10 cellular contexts compared by ENCODE assay signal in the genomic region with DNA sequence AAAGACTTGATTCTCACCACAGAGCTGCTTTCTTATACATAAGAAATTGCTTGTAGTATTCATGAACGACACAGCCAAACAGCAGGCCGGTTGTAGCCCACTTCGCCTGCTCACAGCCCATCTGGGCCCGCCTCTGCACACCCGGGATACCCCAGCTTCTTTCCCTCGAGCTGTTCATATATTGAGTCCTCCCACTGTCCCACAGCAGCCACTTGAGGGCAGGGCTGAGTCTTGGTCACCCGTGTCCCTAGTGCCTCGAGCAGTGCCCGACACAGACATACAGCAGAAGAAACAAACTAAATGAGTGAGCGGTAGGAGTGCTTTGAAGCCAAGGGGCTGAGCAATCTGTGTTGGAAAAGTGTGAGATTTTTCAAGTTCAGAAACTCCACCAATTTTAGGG.
DNase-seq lines count a peak whose midpoint lies in the region; ATAC-seq, FAIRE-seq and TF ChIP-seq lines count a peak whose summit lies in the region.
"Had no signal": no experiment of that assay in that cellular context is flagged by ENCODE, and none has a peak within 500 bp of the region (broad histone marks: within the 10 kb centered on the region; RNA-seq: fewer than 3 reads in every experiment).

No MANE protein-coding gene starts in this region.

- no peak overlapping the region for H3K4me3 ChIP-seq in AG04449 (ENCODE audit: low read depth, low read length)
- H3K4me3 ChIP-seq in HepG2 (replicated peaks in 1 of 3; ENCODE audit: insufficient read depth in 1 of 3, low read depth in 2 of 3, low read length in 3 of 3) = no peak overlapping the region
- H3K4me3 ChIP-seq in naive thymus-derived CD4-positive, alpha-beta T cell (ENCODE audit: low read length) = no peak overlapping the region

- no peaks in the 10 kb centered on the region for H3K9me3 ChIP-seq in HepG2 (ENCODE audit: low read length)
- no peaks in the 10 kb centered on the region for H3K9me3 ChIP-seq in naive thymus-derived CD4-positive, alpha-beta T cell (ENCODE audit: control insufficient read depth in 2 of 3, low read length in 3 of 3)

- peaks cover 0 to 9% (median 0%) of the 10 kb centered on the region in 7 donors for H3K4me1 Mint-ChIP-seq in naive thymus-derived CD4-positive, alpha-beta T cell

- peaks cover 0 to 3% (median 0%) of the 10 kb centered on the region in 11 donors for H3K9me3 Mint-ChIP-seq in naive thymus-derived CD4-positive, alpha-beta T cell

- H3K27me3 ChIP-seq in HepG2 (ENCODE audit: control insufficient read depth in 1 of 2, insufficient read depth in 2 of 2, low read length in 2 of 2) = peaks cover 3 to 15% of the 10 kb centered on the region in 2 experiments; a peak in 2 of 5 replicates
- H3K27me3 ChIP-seq in naive thymus-derived CD4-positive, alpha-beta T cell (ENCODE audit: control insufficient read depth in 2 of 2, insufficient read depth in 2 of 2, low read length in 2 of 2) = no peaks in the 10 kb centered on the region

- no peak overlapping the region for H3K27ac ChIP-seq in HepG2 (ENCODE audit: extremely low read length, insufficient read depth, low read length)
- H3K27ac ChIP-seq in naive thymus-derived CD4-positive, alpha-beta T cell (ENCODE audit: low read depth, low read length) = no peak overlapping the region

- no peak overlapping the region for H3K27ac Mint-ChIP-seq in naive thymus-derived CD4-positive, alpha-beta T cell
- H3K27ac Mint-ChIP-seq: activated naive CD8-positive, alpha-beta T cell had no signal

- no TSS peak for BruUV-seq in HepG2 (replicated peaks; lab: Mats Ljungman, UMichigan)

- peaks cover 0 to 24% (median 11%) of the 10 kb centered on the region in 5 donors for H3K36me3 Mint-ChIP-seq in naive thymus-derived CD4-positive, alpha-beta T cell

- intact Hi-C loops in HepG2 (cut with micrococcal nuclease; ENCODE audit: unreplicated experiment) = loop anchor here (1.0 kb wide), 1 partner anchor 124 kb away; no protein-coding TSS in a partner anchor
- intact Hi-C loops in naive thymus-derived CD4-positive, alpha-beta T cell (cut with micrococcal nuclease) = no loop called here

- in situ Hi-C loops in HepG2 (cut with HindIII; ENCODE audit: extremely low pct_ligation_motif_present, low pct_unique_long_range_greater_than_20kb) = no loop called here

- peak; percentile 95 for ATAC-seq in HepG2
- ATAC-seq in HG03342 (IDR thresholded peaks at IDR 0.05; ENCODE audit: unreplicated experiment) = no peak
- no peak for ATAC-seq in naive thymus-derived CD4-positive, alpha-beta T cell

- TF ChIP-seq EP300 in HepG2 (IDR thresholded peaks at IDR 0.05; ENCODE audit: low read depth in 2 of 2, low read length in 2 of 2) (no peak), HepG2 (CRISPR knock-in tag; IDR thresholded peaks at IDR 0.05; ENCODE audit: borderline replicate concordance) (no peak)

- H3K36me3 ChIP-seq in HepG2 (replicated peaks in 1 of 2; ENCODE audit: control insufficient read depth in 1 of 2, insufficient read depth in 2 of 2, low read length in 2 of 2) = no peaks in the 10 kb centered on the region
- no peaks in the 10 kb centered on the region for H3K36me3 ChIP-seq in naive thymus-derived CD4-positive, alpha-beta T cell (ENCODE audit: control insufficient read depth in 2 of 3, insufficient read depth in 3 of 3, low read length in 3 of 3)

- H3K4me1 ChIP-seq in HepG2 (ENCODE audit: insufficient read depth, low read length) = no peaks in the 10 kb centered on the region
- H3K4me1 ChIP-seq in naive thymus-derived CD4-positive, alpha-beta T cell (ENCODE audit: control insufficient read depth in 2 of 2, insufficient read depth in 2 of 2, low read length in 2 of 2) = no peaks in the 10 kb centered on the region

- H3K27me3 Mint-ChIP-seq in naive thymus-derived CD4-positive, alpha-beta T cell = no peaks in the 10 kb centered on the region
- H3K27me3 Mint-ChIP-seq: activated naive CD8-positive, alpha-beta T cell had no signal

- TF ChIP-seq CTCF in AG04449 (IDR thresholded peaks at IDR 0.05; ENCODE audit: insufficient read depth, low read length, missing control alignments) = peak; percentile 28
- TF ChIP-seq CTCF in HepG2 (CRISPR knock-in tag; IDR thresholded peaks at IDR 0.05) = peak; percentile 78

- H3K4me2 ChIP-seq in HepG2 (ENCODE audit: low read depth, low read length) = no peak overlapping the region

- 6% methylated on average over 10 of the region's 10 CpGs for whole genome bisulfite sequencing in HepG2 (ENCODE audit: low lambda C conversion rate)

- no peak for DNase-seq in AG04449 (ENCODE audit: low read depth, low spot score)
- peak; percentile 29 for DNase-seq in HT1080 (ENCODE audit: low read depth)
- peak; percentile 27 for DNase-seq in cerebellar cortex (ENCODE audit: low spot score)
- DNase-seq in HepG2 (ENCODE audit: low spot score) = peak; percentile 61
- no peak for DNase-seq in stimulated activated CD4-positive, alpha-beta T cell treated with anti-CD3 and anti-CD28 coated beads, Interleukin-1b, Interleukin-23, amount 100 ng/mL, for 48 hours
- DNase-seq in midbrain (lab: John Stamatoyannopoulos, UW) = no peak
- no peak for DNase-seq in naive thymus-derived CD4-positive, alpha-beta T cell

- peak; percentile 71 for TF ChIP-seq RAD21 in HepG2 (CRISPR knock-in tag; IDR thresholded peaks at IDR 0.05)

- no peaks in the 10 kb centered on the region for H4K20me1 ChIP-seq in HepG2 (ENCODE audit: insufficient read depth, low read length)

- H2AFZ ChIP-seq in HepG2 (ENCODE audit: low read length) = no peak overlapping the region

- H3K79me2 ChIP-seq in HepG2 (ENCODE audit: insufficient read depth, low read length) = no peaks in the 10 kb centered on the region

- no peak overlapping the region for H3K9ac ChIP-seq in HepG2 (ENCODE audit: insufficient read depth, low read depth, low read length)

- CTCF ChIA-PET in AG04449 (lab: Yijun Ruan, JAX) = interaction anchor here (0.7 to 2.9 kb wide), 9 partner anchors 8 to 125 kb away, joined by 3 to 15 read pairs (median 3); no protein-coding TSS in a partner anchor
- CTCF ChIA-PET in HepG2 (lab: Yijun Ruan, JAX; ENCODE audit: low intra/inter-chr PET ratio, low total read pairs) = no interaction called here
- CTCF ChIA-PET in naive thymus-derived CD4-positive, alpha-beta T cell (lab: Charles Lee) = no interaction called here

- no peak overlapping the region for H3K4me3 Mint-ChIP-seq in naive thymus-derived CD4-positive, alpha-beta T cell
- H3K4me3 Mint-ChIP-seq: activated naive CD8-positive, alpha-beta T cell had no signal

- POLR2A ChIA-PET in AG04449 (lab: Yijun Ruan, JAX) (no interaction called here), HepG2 (lab: Yijun Ruan, JAX) (no interaction called here)
- POLR2A ChIA-PET in naive thymus-derived CD4-positive, alpha-beta T cell (lab: Charles Lee) = no interaction called here

- no peak for TF ChIP-seq POLR2A in HepG2 (IDR thresholded peaks at IDR 0.05; ENCODE audit: insufficient read depth in 1 of 2, low read depth in 2 of 2, low read length in 2 of 2)

- peak; percentile 61 for FAIRE-seq in HepG2 (lab: Jason Lieb, UNC)
- FAIRE-seq: keratinocyte had no signal

TF ChIP-seq in HepG2, 621 proteins besides CTCF, POLR2A, EP300 and RAD21 (continues in another document):
- no peak for TF ChIP-seq ZNF784 (CRISPR knock-in tag; IDR thresholded peaks at IDR 0.05; ENCODE audit: borderline replicate concordance)
- TF ChIP-seq HOXA5 (CRISPR knock-in tag; IDR thresholded peaks at IDR 0.05) = peak; percentile 52; the same call in 1 of the 2 replicates
- peak; percentile 34 for TF ChIP-seq XRCC5 (optimal IDR thresholded peaks at IDR 0.05; ENCODE audit: low read length)
- TF ChIP-seq, protein P1, sequence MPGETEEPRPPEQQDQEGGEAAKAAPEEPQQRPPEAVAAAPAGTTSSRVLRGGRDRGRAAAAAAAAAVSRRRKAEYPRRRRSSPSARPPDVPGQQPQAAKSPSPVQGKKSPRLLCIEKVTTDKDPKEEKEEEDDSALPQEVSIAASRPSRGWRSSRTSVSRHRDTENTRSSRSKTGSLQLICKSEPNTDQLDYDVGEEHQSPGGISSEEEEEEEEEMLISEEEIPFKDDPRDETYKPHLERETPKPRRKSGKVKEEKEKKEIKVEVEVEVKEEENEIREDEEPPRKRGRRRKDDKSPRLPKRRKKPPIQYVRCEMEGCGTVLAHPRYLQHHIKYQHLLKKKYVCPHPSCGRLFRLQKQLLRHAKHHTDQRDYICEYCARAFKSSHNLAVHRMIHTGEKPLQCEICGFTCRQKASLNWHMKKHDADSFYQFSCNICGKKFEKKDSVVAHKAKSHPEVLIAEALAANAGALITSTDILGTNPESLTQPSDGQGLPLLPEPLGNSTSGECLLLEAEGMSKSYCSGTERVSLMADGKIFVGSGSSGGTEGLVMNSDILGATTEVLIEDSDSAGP (CRISPR knock-in tag; IDR thresholded peaks at IDR 0.05; ENCODE audit: borderline replicate concordance) = peak; percentile 37; the same call in 1 of the 2 replicates
- TF ChIP-seq GATAD1 (CRISPR knock-in tag; IDR thresholded peaks at IDR 0.05) = no peak
- 0 out of 2 replicates have a peak, but pooled peaks have one; percentile 37 for TF ChIP-seq ERF (CRISPR knock-in tag; IDR thresholded peaks at IDR 0.05)
- 0 out of 2 replicates have a peak, but pooled peaks have one; percentile 14 for TF ChIP-seq ZNF331 (CRISPR knock-in tag; IDR thresholded peaks at IDR 0.05)
- TF ChIP-seq ZNF274 (CRISPR knock-in tag; IDR thresholded peaks at IDR 0.05) = no peak
- TF ChIP-seq POGK (CRISPR knock-in tag; conservative IDR thresholded peaks at IDR 0.05) = 0 out of 2 replicates have a peak, but pooled peaks have one; percentile 24
- TF ChIP-seq STAG1 (CRISPR knock-in tag; IDR thresholded peaks at IDR 0.05) = peak; percentile 79
- TF ChIP-seq SMC3 (IDR thresholded peaks at IDR 0.05; ENCODE audit: low read length) = peak; percentile 75

Comparison
In these comparisons a context has a peak if more than half of its experiments do, and no peak if none do; other contexts are left out.
1. DNase-seq: peak in HT1080 (single experiment), cerebellar cortex (single experiment) and HepG2 (single experiment); none in AG04449 (single experiment), stimulated activated CD4-positive, alpha-beta T cell treated with anti-CD3 and anti-CD28 coated beads, Interleukin-1b, Interleukin-23, amount 100 ng/mL, for 48 hours (single experiment), midbrain (single experiment) and naive thymus-derived CD4-positive, alpha-beta T cell (0 of 9).